Comparison of ENCODE assay signal across 8 cellular contexts in the genomic region with DNA sequence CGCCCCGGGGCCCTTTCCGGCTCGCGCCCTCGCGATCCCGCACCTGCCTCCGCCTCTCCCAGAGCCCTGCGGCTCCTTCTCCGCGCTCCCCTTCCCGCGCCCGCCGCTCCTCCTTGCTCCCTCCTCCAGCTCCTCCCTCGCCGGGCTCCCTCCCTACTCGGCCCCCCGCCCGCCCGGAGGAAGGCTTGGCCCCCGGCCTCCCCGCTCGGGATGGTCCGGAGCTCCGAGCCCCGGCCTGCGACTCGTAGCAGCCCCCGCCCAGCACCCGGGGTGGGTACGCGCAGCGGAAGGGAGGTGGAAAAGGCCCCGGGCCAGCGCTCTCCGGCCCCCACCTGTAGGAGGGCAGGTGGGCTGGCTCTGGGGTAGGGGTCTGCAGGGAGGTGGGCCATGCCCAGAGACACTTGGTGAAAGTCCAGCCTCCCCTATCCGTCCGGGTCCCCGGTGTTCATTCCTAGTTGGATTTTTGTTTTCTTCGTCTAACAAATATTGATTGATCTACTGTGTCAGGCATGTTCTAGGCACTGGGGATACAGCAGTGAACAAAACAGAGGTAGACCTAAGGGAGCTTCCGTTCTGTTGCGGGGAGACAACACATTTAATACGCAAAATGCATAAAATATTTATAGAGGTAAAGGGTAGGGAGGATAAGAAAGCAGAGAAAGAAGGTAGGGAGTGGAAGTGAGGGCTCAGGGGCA. TPM values are rescaled to one million over a fixed set of nuclear protein-coding genes. Genes with fewer than 3 reads are reported as not detected.
DNase-seq lines count a peak whose midpoint lies in the region; ATAC-seq and TF ChIP-seq lines count a peak whose summit lies in the region.

A gene with protein sequence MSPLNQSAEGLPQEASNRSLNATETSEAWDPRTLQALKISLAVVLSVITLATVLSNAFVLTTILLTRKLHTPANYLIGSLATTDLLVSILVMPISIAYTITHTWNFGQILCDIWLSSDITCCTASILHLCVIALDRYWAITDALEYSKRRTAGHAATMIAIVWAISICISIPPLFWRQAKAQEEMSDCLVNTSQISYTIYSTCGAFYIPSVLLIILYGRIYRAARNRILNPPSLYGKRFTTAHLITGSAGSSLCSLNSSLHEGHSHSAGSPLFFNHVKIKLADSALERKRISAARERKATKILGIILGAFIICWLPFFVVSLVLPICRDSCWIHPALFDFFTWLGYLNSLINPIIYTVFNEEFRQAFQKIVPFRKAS (minus strand): TSS at position 82 of the 695 bp plus-strand sequence. CDS start 23,283 bp downstream, outside the sequence.

- no peaks in the 10 kb centered on the region for H3K36me3 Mint-ChIP-seq in activated naive CD4-positive, alpha-beta T cell treated with anti-CD3 and anti-CD28 coated beads for 36 hours (ENCODE audit: low read depth)

- CTCF ChIA-PET in activated naive CD4-positive, alpha-beta T cell treated with anti-CD3 and anti-CD28 coated beads for 36 hours (lab: Charles Lee) = interaction anchor here (0.6 to 1.1 kb wide), 2 partner anchors 23 to 289 kb away, joined by 3 read pairs; no protein-coding TSS in a partner anchor

- ATAC-seq in GM18505 (IDR thresholded peaks at IDR 0.05; ENCODE audit: unreplicated experiment) = no peak
- ATAC-seq in activated CD4-positive, CD25-positive, alpha-beta regulatory T cell treated with anti-CD3 and anti-CD28 coated beads, Interleukin-2, amount 50 U/mL, for 24 hours = no peak

- H3K4me3 Mint-ChIP-seq in activated naive CD4-positive, alpha-beta T cell treated with anti-CD3 and anti-CD28 coated beads for 36 hours = peak within 1 kb of the TSS; percentile 20

- no peaks in the 10 kb centered on the region for H3K9me3 Mint-ChIP-seq in activated naive CD4-positive, alpha-beta T cell treated with anti-CD3 and anti-CD28 coated beads for 36 hours

- H3K36me3 ChIP-seq in ascending aorta (no peaks in the 10 kb centered on the region), thymus (ENCODE audit: control insufficient read depth, insufficient read depth) (no peaks in the 10 kb centered on the region)

- WGBS in thymus = 3% methylated on average over 45 of the region's 45 CpGs

- H3K4me1 Mint-ChIP-seq in activated naive CD4-positive, alpha-beta T cell treated with anti-CD3 and anti-CD28 coated beads for 36 hours (ENCODE audit: low read depth) = peaks cover 2% of the 10 kb centered on the region

- no peak within 1 kb of the TSS for H3K27ac ChIP-seq in ascending aorta
- no peak within 1 kb of the TSS for H3K27ac ChIP-seq in thymus (ENCODE audit: low read depth)

- DNase-seq in activated naive CD4-positive, alpha-beta T cell treated with anti-CD3 and anti-CD28 coated beads for 36 hours = no peak
- DNase-seq in activated naive CD4-positive, alpha-beta T cell (lab: John Stamatoyannopoulos, UW) = no peak
- DNase-seq in ascending aorta (ENCODE audit: low spot score in 2 of 2) (no peak), left kidney (ENCODE audit: low read depth, low spot score) (peak; percentile 64), SK-N-DZ (ENCODE audit: low spot score) (no peak)

- no peak within 1 kb of the TSS for H3K27ac Mint-ChIP-seq in activated naive CD4-positive, alpha-beta T cell treated with anti-CD3 and anti-CD28 coated beads for 36 hours

- H3K4me3 ChIP-seq in ascending aorta = peak within 1 kb of the TSS; percentile 40 to 56
- peak within 1 kb of the TSS; percentile 31 for H3K4me3 ChIP-seq in thymus (ENCODE audit: low read length)

- H3K27me3 ChIP-seq in ascending aorta = peaks cover 16% of the 10 kb centered on the region
- peaks cover 32% of the 10 kb centered on the region for H3K27me3 ChIP-seq in thymus (ENCODE audit: control insufficient read depth, insufficient read depth)

- peaks cover 43% of the 10 kb centered on the region for H3K27me3 Mint-ChIP-seq in activated naive CD4-positive, alpha-beta T cell treated with anti-CD3 and anti-CD28 coated beads for 36 hours (ENCODE audit: low read depth)

- TF ChIP-seq CTCF in ascending aorta (IDR thresholded peaks at IDR 0.05) = no peak

- H3K9me3 ChIP-seq in ascending aorta (no peaks in the 10 kb centered on the region), thymus (ENCODE audit: control insufficient read depth) (no peaks in the 10 kb centered on the region)

- peaks cover 3 to 5% of the 10 kb centered on the region in 2 donors for H3K4me1 ChIP-seq in ascending aorta
- peaks cover 7% of the 10 kb centered on the region for H3K4me1 ChIP-seq in thymus (ENCODE audit: control insufficient read depth, insufficient read depth, low read length)

- no peak for TF ChIP-seq POLR2A in GM18505 (IDR thresholded peaks at IDR 0.05; ENCODE audit: borderline replicate concordance, extremely low read depth, insufficient read depth, insufficient read length)

- intact Hi-C loops in activated naive CD4-positive, alpha-beta T cell treated with anti-CD3 and anti-CD28 coated beads for 36 hours (cut with micrococcal nuclease) = loop anchor here (2.0 kb wide), 2 partner anchors 187 to 321 kb away; no protein-coding TSS in a partner anchor
- intact Hi-C loops in ascending aorta (cut with DNase I) = no loop called here

RNA-seq across cellular contexts. Expression of the gene that starts here (rescaled TPM):
- total RNA-seq in activated naive CD4-positive, alpha-beta T cell treated with anti-CD3 and anti-CD28 coated beads for 36 hours = not detected
- not detected for total RNA-seq in ascending aorta
- polyA plus RNA-seq in thymus = 0.07 TPM
- polyA plus RNA-seq in SK-N-DZ (2014; cell fraction: cytosol; rRNA removed) = not detected in 2 replicates
- polyA plus RNA-seq in SK-N-DZ (2014; cell fraction: nucleus; rRNA removed) = not detected in 2 replicates
